In the genomic region with DNA sequence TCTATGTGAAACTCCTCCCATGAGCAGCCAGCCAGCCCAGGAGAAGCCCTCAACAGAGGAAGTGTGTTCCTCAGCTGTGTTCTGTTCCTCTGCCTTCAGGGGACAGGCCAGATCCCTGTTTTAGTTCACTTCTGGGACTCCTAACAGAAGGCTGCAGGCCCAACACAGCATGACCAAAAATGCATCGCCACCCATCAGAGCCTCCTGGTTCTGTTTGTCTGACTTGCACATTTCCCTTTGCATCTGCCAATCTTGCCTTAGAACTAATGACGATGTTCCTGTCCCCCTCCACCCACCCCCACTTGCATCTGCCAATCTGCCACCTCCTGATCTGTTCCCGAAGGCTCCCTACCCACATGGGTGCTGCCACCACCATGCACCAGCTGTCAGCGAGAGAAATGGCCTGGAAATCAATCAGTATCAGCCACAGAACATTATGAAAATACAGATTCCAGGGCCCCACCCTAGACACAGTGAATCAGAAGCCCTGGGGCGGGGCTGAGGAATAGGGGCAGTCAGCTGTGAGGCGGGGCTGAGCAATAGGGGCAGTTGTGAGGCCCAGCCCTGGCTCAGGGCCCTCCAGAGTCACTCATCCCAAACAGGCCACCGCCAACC, we compare ENCODE assay signal across 16 cellular contexts. TPM values are rescaled to one million over a fixed set of nuclear protein-coding genes. Genes with fewer than 3 reads are reported as not detected.
A peak's percentile ranks its signal among the peaks of the same experiment; 100 is the strongest.
DNase-seq lines count a peak whose midpoint lies in the region; ATAC-seq and TF ChIP-seq lines count a peak whose summit lies in the region.
"Had no signal": no experiment of that assay in that cellular context is flagged by ENCODE, and none has a peak within 500 bp of the region (broad histone marks: within the 10 kb centered on the region; RNA-seq: fewer than 3 reads in every experiment).

No MANE protein-coding gene starts in this region.

- no peak overlapping the region for H3K4me3 Mint-ChIP-seq in activated naive CD8-positive, alpha-beta T cell treated with anti-CD3 and anti-CD28 coated beads, Interleukin-2, amount 50 U/mL, for 24 hours
- H3K4me3 Mint-ChIP-seq: B cell had no signal

- no peak overlapping the region for H3K27ac Mint-ChIP-seq in activated naive CD8-positive, alpha-beta T cell treated with anti-CD3 and anti-CD28 coated beads, Interleukin-2, amount 50 U/mL, for 24 hours
- H3K27ac Mint-ChIP-seq: B cell had no signal

- peaks cover 21 to 43% (median 36%) of the 10 kb centered on the region in 10 experiments for H3K4me1 ChIP-seq in BLaER1 treated with 17β-estradiol and CSF1 and Interleukin-3, amounts not matched to agents 10 nM and 100 nM
- H3K4me1 ChIP-seq in HEK293 (ENCODE audit: control insufficient read depth, insufficient read depth, low read length) = no peaks in the 10 kb centered on the region
- H3K4me1 ChIP-seq in lower lobe of right lung = no peaks in the 10 kb centered on the region

- peak overlapping the region; percentile 32 to 93 (median 84) for H3K4me2 ChIP-seq in BLaER1 treated with 17β-estradiol and CSF1 and Interleukin-3, amounts not matched to agents 10 nM and 100 nM

- DNase-seq in activated naive CD8-positive, alpha-beta T cell treated with anti-CD3 and anti-CD28 coated beads, Interleukin-2, amount 50 U/mL, for 24 hours = no peak
- DNase-seq in lower lobe of right lung (peak; percentile 37), NCI-H2081 treated with DMSO at 0.1 percent for 48 hours (lab: John Stamatoyannopoulos, UW) (no peak), NCI-H2196 (lab: John Stamatoyannopoulos, UW; ENCODE audit: unreplicated experiment) (no peak)
- DNase-seq: activated gamma-delta T cell; foreskin melanocyte; NCI-H2107; NK-92 treated with Interleukin-12 subunit alpha and Interleukin-12 subunit beta, amount 100 ng/mL, for 24 hours; small intestine; stimulated activated naive CD8-positive, alpha-beta T cell treated with anti-CD3 and anti-CD28 coated beads, Interleukin-15, amount 100 ng/mL, for 72 hours had no signal

- peaks cover 5 to 16% (median 12%) of the 10 kb centered on the region in 11 experiments; a peak in 21 of 22 replicates for H3K36me3 ChIP-seq in BLaER1 treated with 17β-estradiol and CSF1 and Interleukin-3, amounts not matched to agents 10 nM and 100 nM
- peaks cover 0 to 30% of the 10 kb centered on the region in 2 experiments; a peak in 1 of 3 replicates for H3K36me3 ChIP-seq in HEK293 (ENCODE audit: control insufficient read depth in 2 of 2, insufficient read depth in 1 of 2, low read length in 2 of 2)
- H3K36me3 ChIP-seq in lower lobe of right lung = peaks cover 15% of the 10 kb centered on the region

- peaks cover 2% of the 10 kb centered on the region for H3K27me3 Mint-ChIP-seq in activated naive CD8-positive, alpha-beta T cell treated with anti-CD3 and anti-CD28 coated beads, Interleukin-2, amount 50 U/mL, for 24 hours
- H3K27me3 Mint-ChIP-seq: stimulated activated naive CD8-positive, alpha-beta T cell treated with anti-CD3 and anti-CD28 coated beads, Interleukin-15, amount 100 ng/mL, for 72 hours had no signal

- H3K9ac ChIP-seq in BLaER1 treated with 17β-estradiol and CSF1 and Interleukin-3, amounts not matched to agents 10 nM and 100 nM = peak overlapping the region in 6 of 11 experiments; percentile 4 to 56 (median 40); a peak in 6 of 22 replicates

- peak overlapping the region in 6 of 11 experiments; percentile 18 to 64 (median 48); a peak in 9 of 22 replicates for H3K27ac ChIP-seq in BLaER1 treated with 17β-estradiol and CSF1 and Interleukin-3, amounts not matched to agents 10 nM and 100 nM
- no peak overlapping the region for H3K27ac ChIP-seq in HEK293 (ENCODE audit: extremely low read depth, low read depth, low read length)
- no peak overlapping the region for H3K27ac ChIP-seq in lower lobe of right lung

- no peaks in the 10 kb centered on the region for H3K9me3 Mint-ChIP-seq in activated naive CD8-positive, alpha-beta T cell treated with anti-CD3 and anti-CD28 coated beads, Interleukin-2, amount 50 U/mL, for 24 hours
- H3K9me3 Mint-ChIP-seq: stimulated activated naive CD8-positive, alpha-beta T cell treated with anti-CD3 and anti-CD28 coated beads, Interleukin-15, amount 100 ng/mL, for 72 hours had no signal

- peak; percentile 12 for ATAC-seq in activated naive CD8-positive, alpha-beta T cell treated with anti-CD3 and anti-CD28 coated beads, Interleukin-2, amount 50 U/mL, for 24 hours
- no peak for ATAC-seq in lower lobe of right lung
- ATAC-seq in GM18520 (IDR thresholded peaks at IDR 0.05; ENCODE audit: unreplicated experiment) = no peak
- no peak for ATAC-seq in HG02970 (IDR thresholded peaks at IDR 0.05; ENCODE audit: low FRiP score, unreplicated experiment)
- ATAC-seq: body of pancreas had no signal

- TF ChIP-seq CTCF in HEK293 (tag by site-specific recombination; IDR thresholded peaks at IDR 0.05) (no peak), lower lobe of right lung (IDR thresholded peaks at IDR 0.05) (no peak)

- POLR2A ChIA-PET in HEK293 (lab: Yijun Ruan, JAX) = no interaction called here

- no peaks in the 10 kb centered on the region for H3K9me3 ChIP-seq in BLaER1 treated with 17β-estradiol and CSF1 and Interleukin-3, amounts not matched to agents 10 nM and 100 nM (replicated peaks in 1 of 11)
- H3K9me3 ChIP-seq in HEK293 (ENCODE audit: control insufficient read depth, insufficient read depth, low read depth, low read length) (no peaks in the 10 kb centered on the region), lower lobe of right lung (no peaks in the 10 kb centered on the region)
- H3K9me3 ChIP-seq: body of pancreas had no signal

- H3K27me3 ChIP-seq in BLaER1 treated with 17β-estradiol and CSF1 and Interleukin-3, amounts not matched to agents 10 nM and 100 nM = peaks cover 0 to 15% (median 6%) of the 10 kb centered on the region in 11 experiments; a peak in 9 of 22 replicates
- peaks cover 17% of the 10 kb centered on the region for H3K27me3 ChIP-seq in lower lobe of right lung (ENCODE audit: low read depth)
- H3K27me3 ChIP-seq: body of pancreas had no signal

- H4K20me1 ChIP-seq in BLaER1 treated with 17β-estradiol and CSF1 and Interleukin-3, amounts not matched to agents 10 nM and 100 nM = peaks cover under 1 to 72% (median 23%) of the 10 kb centered on the region in 11 experiments; a peak in 18 of 22 replicates

- CTCF ChIA-PET in HEK293 (lab: Yijun Ruan, JAX) = interaction anchor here (0.5 kb wide), 1 partner anchor 22 kb away, joined by 4 read pairs; no protein-coding TSS in a partner anchor

- intact Hi-C loops in lower lobe of right lung (cut with DNase I) = no loop called here

- H3K36me3 Mint-ChIP-seq in activated naive CD8-positive, alpha-beta T cell treated with anti-CD3 and anti-CD28 coated beads, Interleukin-2, amount 50 U/mL, for 24 hours (ENCODE audit: low read depth) = no peaks in the 10 kb centered on the region

- no peak overlapping the region for H3K4me3 ChIP-seq in BLaER1 treated with 17β-estradiol and CSF1 and Interleukin-3, amounts not matched to agents 10 nM and 100 nM
- no peak overlapping the region for H3K4me3 ChIP-seq in HEK293 (ENCODE audit: low read depth, low read length)
- no peak overlapping the region for H3K4me3 ChIP-seq in lower lobe of right lung
- H3K4me3 ChIP-seq: body of pancreas had no signal

- H3K4me1 Mint-ChIP-seq in activated naive CD8-positive, alpha-beta T cell treated with anti-CD3 and anti-CD28 coated beads, Interleukin-2, amount 50 U/mL, for 24 hours = peaks cover 31% of the 10 kb centered on the region

TF ChIP-seq in HEK293, 187 proteins besides CTCF, POLR2A, EP300 and RAD21:
- TF ChIP-seq SP3 (tag by site-specific recombination; IDR thresholded peaks at IDR 0.05) = no peak
- TF ChIP-seq ZNF19 (tag by site-specific recombination; IDR thresholded peaks at IDR 0.05; ENCODE audit: low read depth) = no peak
- TF ChIP-seq, protein P1, sequence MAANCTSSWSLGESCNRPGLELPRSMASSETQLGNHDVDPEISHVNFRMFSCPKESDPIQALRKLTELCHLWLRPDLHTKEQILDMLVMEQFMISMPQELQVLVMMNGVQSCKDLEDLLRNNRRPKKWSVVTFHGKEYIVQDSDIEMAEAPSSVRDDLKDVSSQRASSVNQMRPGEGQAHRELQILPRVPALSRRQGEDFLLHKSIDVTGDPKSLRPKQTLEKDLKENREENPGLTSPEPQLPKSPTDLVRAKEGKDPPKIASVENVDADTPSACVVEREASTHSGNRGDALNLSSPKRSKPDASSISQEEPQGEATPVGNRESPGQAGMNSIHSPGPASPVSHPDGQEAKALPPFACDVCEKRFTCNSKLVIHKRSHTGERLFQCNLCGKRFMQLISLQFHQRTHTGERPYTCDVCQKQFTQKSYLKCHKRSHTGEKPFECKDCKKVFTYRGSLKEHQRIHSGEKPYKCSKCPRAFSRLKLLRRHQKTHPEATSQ (tag by site-specific recombination; IDR thresholded peaks at IDR 0.05) = no peak
- peak; percentile 78 for TF ChIP-seq KLF1 (tag by site-specific recombination; IDR thresholded peaks at IDR 0.05)
- TF ChIP-seq ZBTB20 (tag by site-specific recombination; IDR thresholded peaks at IDR 0.05) = peak; percentile 73

RNA-seq across cellular contexts. Expression of gene FAM168B, which starts 51.0 kb away (rescaled TPM):
- total RNA-seq in lower lobe of right lung = 74.1 TPM

Comparison
In these comparisons a context has a peak if more than half of its experiments do, and no peak if none do; other contexts are left out.
1. H3K27ac ChIP-seq: peak in BLaER1 treated with 17β-estradiol and CSF1 and Interleukin-3, amounts not matched to agents 10 nM and 100 nM (6 of 11); none in HEK293 (single experiment) and lower lobe of right lung (single experiment).